ENCODE assay signal across 13 cellular contexts in the genomic region with DNA sequence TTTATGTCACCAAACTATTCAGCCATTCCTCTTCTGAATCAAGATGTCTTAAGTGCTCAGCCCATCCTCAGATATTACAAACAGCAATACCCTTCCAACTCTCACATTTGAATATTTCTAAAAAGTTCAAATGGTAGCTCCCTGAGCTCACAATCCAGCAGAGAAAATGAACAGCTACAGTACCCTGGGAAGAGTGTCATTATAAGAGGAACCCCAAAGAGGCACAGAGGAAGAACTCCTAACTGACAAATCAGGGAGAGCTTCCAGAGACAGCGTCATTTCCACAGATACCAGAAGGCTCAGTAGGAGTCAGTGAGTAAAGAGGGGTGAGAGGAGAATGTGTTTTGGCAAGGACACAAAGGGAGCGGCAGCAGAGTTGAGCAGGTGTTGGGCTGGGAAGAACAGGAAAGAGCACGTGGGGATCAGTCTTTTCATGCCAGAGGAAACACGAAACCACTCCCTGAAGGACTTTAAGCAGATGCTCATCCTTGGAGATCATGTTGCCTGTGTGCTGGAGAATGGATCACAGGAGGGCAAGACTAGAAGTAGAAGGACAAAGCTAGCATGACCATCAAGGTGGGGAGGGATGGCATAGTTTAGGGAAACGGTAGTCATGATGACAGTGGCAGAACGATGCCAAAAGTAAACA.
DNase-seq lines count a peak whose midpoint lies in the region; ATAC-seq lines count a peak whose summit lies in the region.
"Had no signal": no experiment of that assay in that cellular context is flagged by ENCODE, and none has a peak within 500 bp of the region (broad histone marks: within the 10 kb centered on the region; RNA-seq: fewer than 3 reads in every experiment).

No MANE protein-coding gene starts in this region.

- ATAC-seq in HG02763 (IDR thresholded peaks at IDR 0.05; ENCODE audit: unreplicated experiment) = no peak
- ATAC-seq in GM18502 (IDR thresholded peaks at IDR 0.05; ENCODE audit: poor library complexity, unreplicated experiment) = no peak
- no peak for ATAC-seq in HG02588 (IDR thresholded peaks at IDR 0.05; ENCODE audit: unreplicated experiment)
- ATAC-seq: body of pancreas, heart right ventricle had no signal

- H3K4me3 ChIP-seq in skeletal muscle cell (ENCODE audit: low read depth, low read length) = no peak overlapping the region
- H3K4me3 ChIP-seq: body of pancreas, heart right ventricle, Peyer's patch had no signal

- DNase-seq in HPDE6-E6E7 (ENCODE audit: extremely low spot score) (peak; percentile 78), NCI-H2196 treated with DMSO at 0.1 percent for 48 hours (lab: John Stamatoyannopoulos, UW; ENCODE audit: unreplicated experiment) (peak; percentile 95), cerebellar cortex (ENCODE audit: low spot score) (peak; percentile 12), skeletal muscle cell (ENCODE audit: low read depth) (peak; percentile 77), activated gamma-delta T cell (lab: John Stamatoyannopoulos, UW) (no peak)
- DNase-seq: activated CD4-positive, alpha-beta memory T cell treated with anti-CD3 and anti-CD28 coated beads for 36 hours; body of pancreas; heart right ventricle; nucleus accumbens; Peyer's patch had no signal
